Comparison of ENCODE assay signal across 23 cellular contexts in the genomic region with DNA sequence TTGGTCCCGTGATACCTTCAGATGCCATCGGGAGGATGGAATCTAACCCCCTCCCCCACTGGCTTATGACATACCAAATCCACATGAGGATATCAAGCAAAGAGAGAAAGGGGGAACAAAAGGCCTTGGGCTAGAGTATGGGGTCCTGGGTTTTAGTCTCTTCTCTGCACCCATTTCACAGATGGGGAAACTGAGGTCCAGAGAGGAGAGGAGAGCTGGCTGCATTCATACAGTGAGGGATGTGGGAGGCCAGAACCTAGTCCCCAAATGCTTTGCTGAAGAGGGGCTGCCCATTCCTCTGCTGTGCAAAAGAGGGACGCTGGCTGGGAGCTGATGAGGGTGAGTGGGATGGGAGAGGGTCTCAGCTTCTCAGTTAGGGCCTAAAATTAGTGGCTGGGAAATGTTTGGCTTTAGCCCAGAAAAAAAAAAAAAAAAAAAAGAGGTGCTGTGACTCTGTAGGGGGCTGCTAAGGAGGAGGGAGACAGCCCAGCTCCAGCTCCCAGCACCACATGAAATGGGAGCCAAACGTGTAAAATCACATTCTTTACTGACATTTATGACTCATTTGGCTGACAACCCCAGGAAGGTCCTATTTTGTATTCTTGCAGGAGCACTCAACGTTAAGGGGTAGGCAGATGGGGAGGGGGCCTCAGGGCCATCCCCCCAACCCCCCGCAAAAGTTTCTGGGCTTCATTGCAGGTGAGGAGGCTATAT. TPM values are rescaled to one million over a fixed set of nuclear protein-coding genes. Genes with fewer than 3 reads are reported as not detected.
"Had no signal": no experiment of that assay in that cellular context is flagged by ENCODE, and none has a peak within 500 bp of the region (broad histone marks: within the 10 kb centered on the region; RNA-seq: fewer than 3 reads in every experiment).

No MANE protein-coding gene starts in this region.

- H3K4me1 Mint-ChIP-seq: memory B cell; stimulated activated memory B cell treated with anti-CD40 and anti-IgM and Interleukin-4, amounts not matched to agents 10 μg/mL and 1 μg/mL and 100 μg/mL, for 72 hours had no signal

- H3K9me3 ChIP-seq: breast epithelium, esophagus muscularis mucosa, sigmoid colon, stomach, suprapubic skin, tibial nerve had no signal

- H3K4me3 ChIP-seq: breast epithelium, coronary artery, esophagus muscularis mucosa, sigmoid colon, smooth muscle cell, stomach, suprapubic skin, tibial nerve had no signal

- H3K9me3 Mint-ChIP-seq: activated naive CD4-positive, alpha-beta T cell treated with anti-CD3 and anti-CD28 coated beads, Interleukin-2, amount 50 U/mL, for 72 hours; memory B cell; nephron; stimulated activated memory B cell treated with anti-CD40 and anti-IgM and Interleukin-4, amounts not matched to agents 10 μg/mL and 1 μg/mL and 100 μg/mL, for 72 hours had no signal

- FAIRE-seq: frontal cortex had no signal

- DNase-seq: activated CD4-positive, alpha-beta T cell treated with anti-CD3 and anti-CD28 coated beads for 1 hour; activated CD4-positive, alpha-beta T cell treated with anti-CD3 and anti-CD28 coated beads, Interleukin-2, amount 50 U/mL, for 1 hour; activated T-cell treated with anti-CD3 and anti-CD28 coated beads, Interleukin-2, amount 50 U/mL, for 1 hour; aorta; hippocampal formation; kidney glomerular epithelial cell; sigmoid colon; stimulated activated CD4-positive, alpha-beta T cell treated with anti-CD3 and anti-CD28 coated beads, Interleukin-15, amount 100 ng/mL, for 24 hours; stomach; T-helper 9 cell had no signal

- H3K4me2 ChIP-seq: smooth muscle cell had no signal

- H3K36me3 ChIP-seq: breast epithelium, esophagus muscularis mucosa, sigmoid colon, stomach, suprapubic skin, tibial nerve had no signal

- H3K4me1 ChIP-seq: breast epithelium, esophagus muscularis mucosa, sigmoid colon, stomach, suprapubic skin had no signal

- H3K27ac ChIP-seq: breast epithelium, coronary artery, esophagus muscularis mucosa, sigmoid colon, stomach, suprapubic skin, tibial nerve had no signal

- H3K36me3 Mint-ChIP-seq: activated naive CD4-positive, alpha-beta T cell treated with anti-CD3 and anti-CD28 coated beads, Interleukin-2, amount 50 U/mL, for 72 hours; memory B cell; stimulated activated memory B cell treated with anti-CD40 and anti-IgM and Interleukin-4, amounts not matched to agents 10 μg/mL and 1 μg/mL and 100 μg/mL, for 72 hours had no signal

- H3K4me3 Mint-ChIP-seq: memory B cell; nephron; stimulated activated memory B cell treated with anti-CD40 and anti-IgM and Interleukin-4, amounts not matched to agents 10 μg/mL and 1 μg/mL and 100 μg/mL, for 72 hours had no signal

- ATAC-seq: activated naive CD4-positive, alpha-beta T cell treated with anti-CD3 and anti-CD28 coated beads, Interleukin-2, amount 50 U/mL, for 72 hours; stimulated activated memory B cell treated with anti-CD40 and anti-IgM and Interleukin-4, amounts not matched to agents 10 μg/mL and 1 μg/mL and 100 μg/mL, for 72 hours had no signal

- H3K27ac Mint-ChIP-seq: activated naive CD4-positive, alpha-beta T cell treated with anti-CD3 and anti-CD28 coated beads, Interleukin-2, amount 50 U/mL, for 72 hours; memory B cell; nephron; stimulated activated memory B cell treated with anti-CD40 and anti-IgM and Interleukin-4, amounts not matched to agents 10 μg/mL and 1 μg/mL and 100 μg/mL, for 72 hours had no signal

RNA-seq across cellular contexts. Expression of gene XKR7, which starts 11.9 kb away (rescaled TPM):
- total RNA-seq: aorta, breast epithelium, esophagus muscularis mucosa, lower leg skin, myocyte, smooth muscle cell, suprapubic skin, tibial nerve had no signal
- polyA plus RNA-seq: smooth muscle cell had no signal

RNA-seq across cellular contexts. Expression of gene CCM2L, which starts 30.4 kb away (rescaled TPM):
- total RNA-seq: activated naive CD4-positive, alpha-beta T cell treated with anti-CD3 and anti-CD28 coated beads, Interleukin-2, amount 50 U/mL, for 72 hours; myocyte; smooth muscle cell had no signal
